8 cellular contexts compared by ENCODE assay signal in the genomic region with DNA sequence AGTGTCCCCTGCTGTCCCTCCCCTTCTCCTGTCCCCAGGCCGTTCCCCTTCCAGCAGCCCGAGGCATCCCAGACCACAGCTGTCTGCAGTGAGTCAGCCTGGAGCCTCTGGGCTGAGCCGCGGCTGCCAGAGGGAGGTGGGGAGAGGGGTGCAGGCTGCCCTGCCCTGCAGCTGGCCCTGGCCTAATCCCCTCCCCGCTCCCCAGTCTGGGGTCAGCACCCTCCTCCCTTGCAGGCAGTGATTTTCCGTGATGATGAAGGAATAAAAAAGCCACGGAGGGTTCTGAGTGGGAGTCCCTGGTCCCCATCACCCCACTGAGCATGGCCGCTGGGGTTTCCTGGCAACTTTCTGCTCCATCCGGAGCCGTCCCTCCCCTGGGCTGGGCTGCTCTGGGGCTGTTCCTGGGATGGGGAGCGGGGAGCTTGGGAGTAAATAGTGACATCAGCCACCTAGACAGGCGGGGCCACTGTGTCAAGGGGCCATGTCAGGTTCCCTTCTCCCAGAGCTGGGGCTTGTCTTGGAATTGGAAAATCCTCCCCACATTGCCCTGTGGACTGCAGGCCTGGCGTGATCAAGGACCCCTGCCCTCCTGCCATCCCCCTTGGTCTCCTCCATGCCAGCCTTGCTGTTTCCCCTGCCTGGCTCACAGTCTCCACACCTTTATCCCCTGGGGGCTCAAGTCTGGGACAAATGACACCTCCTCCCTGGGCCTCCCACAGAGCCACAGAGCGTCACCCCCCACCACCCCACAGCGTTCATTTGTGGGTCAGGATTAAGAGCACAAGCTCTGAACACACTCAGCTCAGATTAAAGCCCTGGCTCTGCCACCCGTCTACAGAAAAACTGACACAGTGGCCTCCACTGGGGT. TPM values are rescaled to one million over a fixed set of nuclear protein-coding genes. Genes with fewer than 3 reads are reported as not detected.
DNase-seq lines count a peak whose midpoint lies in the region; ATAC-seq, FAIRE-seq and TF ChIP-seq lines count a peak whose summit lies in the region.

No MANE protein-coding gene starts in this region.

- peak overlapping the region; percentile 78 for H3K27ac ChIP-seq in endothelial cell of umbilical vein (ENCODE audit: insufficient read depth, low read depth, low read length)

- no peak overlapping the region for H2AFZ ChIP-seq in endothelial cell of umbilical vein (ENCODE audit: low read depth, low read length)

- H3K27ac Mint-ChIP-seq in activated naive CD4-positive, alpha-beta T cell treated with anti-CD3 and anti-CD28 coated beads for 36 hours, result no peak overlapping the region

- POLR2A ChIA-PET in endothelial cell of umbilical vein (lab: Charles Lee), result no interaction called here

- ATAC-seq in GM21526 (IDR thresholded peaks at IDR 0.05; ENCODE audit: low FRiP score, unreplicated experiment), result no peak

- peaks cover 18% of the 10 kb centered on the region for H3K4me1 Mint-ChIP-seq in activated naive CD4-positive, alpha-beta T cell treated with anti-CD3 and anti-CD28 coated beads for 36 hours (ENCODE audit: low read depth)

- H3K9ac ChIP-seq in endothelial cell of umbilical vein (replicated peaks; ENCODE audit: extremely low read depth, insufficient read depth, low read length), result peak overlapping the region; percentile 18

- TF ChIP-seq POLR2A in GM19193 (IDR thresholded peaks at IDR 0.05; ENCODE audit: extremely low read depth, insufficient read depth, insufficient read length) (peak; percentile 18), endothelial cell of umbilical vein (IDR thresholded peaks at IDR 0.05; ENCODE audit: low read depth, low read length) (no peak)

- peak overlapping the region; percentile 4 for H3K4me2 ChIP-seq in endothelial cell of umbilical vein (ENCODE audit: insufficient read depth, low read length)

- H4K20me1 ChIP-seq in endothelial cell of umbilical vein (replicated peaks; ENCODE audit: control insufficient read depth, extremely low read depth, insufficient read depth, low read length), result no peaks in the 10 kb centered on the region

- H3K4me3 ChIP-seq in endothelial cell of umbilical vein (replicated peaks in 1 of 3; ENCODE audit: insufficient read depth in 1 of 3, low read depth in 1 of 3, low read length in 3 of 3), result no peak overlapping the region

- H3K79me2 ChIP-seq in endothelial cell of umbilical vein (ENCODE audit: control insufficient read depth, insufficient read depth, low read length), result no peaks in the 10 kb centered on the region

- no peaks in the 10 kb centered on the region for H3K27me3 ChIP-seq in endothelial cell of umbilical vein (ENCODE audit: control insufficient read depth in 2 of 2, insufficient read depth in 2 of 2, low read length in 2 of 2)

- H3K9me3 Mint-ChIP-seq in activated naive CD4-positive, alpha-beta T cell treated with anti-CD3 and anti-CD28 coated beads for 36 hours, result no peaks in the 10 kb centered on the region

- intact Hi-C loops in endothelial cell of umbilical vein (cut with micrococcal nuclease), result loop anchor here (1.0 to 2.0 kb wide), 3 partner anchors 16 to 64 kb away; partner anchors contain the start of gene SPC24
- intact Hi-C loops in activated naive CD4-positive, alpha-beta T cell treated with anti-CD3 and anti-CD28 coated beads for 36 hours (cut with micrococcal nuclease), result no loop called here

- H3K36me3 ChIP-seq in endothelial cell of umbilical vein (ENCODE audit: control insufficient read depth in 2 of 2, extremely low read depth in 1 of 2, insufficient read depth in 2 of 2, low read length in 2 of 2), result no peaks in the 10 kb centered on the region

- no peaks in the 10 kb centered on the region for H3K27me3 Mint-ChIP-seq in activated naive CD4-positive, alpha-beta T cell treated with anti-CD3 and anti-CD28 coated beads for 36 hours (ENCODE audit: low read depth)

- peak; percentile 87 for DNase-seq in RCC 7860 (ENCODE audit: low spot score)
- peak; percentile 51 for DNase-seq in endothelial cell of umbilical vein (ENCODE audit: low read depth, low spot score)
- DNase-seq in mucosa of gallbladder (ENCODE audit: low spot score), result peak; percentile 55
- no peak for DNase-seq in cerebellar nuclear complex (lab: John Stamatoyannopoulos, UW)
- no peak for DNase-seq in activated naive CD4-positive, alpha-beta T cell treated with anti-CD3 and anti-CD28 coated beads for 36 hours
- DNase-seq in NCI-H748 treated with DMSO at 0.1 percent for 48 hours (lab: John Stamatoyannopoulos, UW), result no peak

- CTCF ChIA-PET in endothelial cell of umbilical vein (lab: Charles Lee), result interaction anchor here (1.0 to 2.9 kb wide), 9 partner anchors 13 to 103 kb away, joined by 3 to 10 read pairs (median 7); partner anchors contain the start of gene KANK2
- CTCF ChIA-PET in activated naive CD4-positive, alpha-beta T cell treated with anti-CD3 and anti-CD28 coated beads for 36 hours (lab: Charles Lee), result interaction anchor here (0.6 to 2.2 kb wide), 6 partner anchors 14 to 121 kb away, joined by 3 to 6 read pairs (median 3); no protein-coding TSS in a partner anchor

- FAIRE-seq in RCC 7860 (lab: Jason Lieb, UNC) (peak; percentile 66), endothelial cell of umbilical vein (lab: Jason Lieb, UNC) (peak; percentile 88)

- H3K9me3 ChIP-seq in endothelial cell of umbilical vein (replicated peaks; ENCODE audit: control insufficient read depth, insufficient read depth, low read length), result no peaks in the 10 kb centered on the region

- BruUV-seq in endothelial cell of umbilical vein (replicated peaks; lab: Mats Ljungman, UMichigan), result no TSS peak

- no peak overlapping the region for H3K4me3 Mint-ChIP-seq in activated naive CD4-positive, alpha-beta T cell treated with anti-CD3 and anti-CD28 coated beads for 36 hours

- peaks cover 2% of the 10 kb centered on the region for H3K36me3 Mint-ChIP-seq in activated naive CD4-positive, alpha-beta T cell treated with anti-CD3 and anti-CD28 coated beads for 36 hours (ENCODE audit: low read depth)

- dilution Hi-C loops in endothelial cell of umbilical vein (cut with MboI; ENCODE audit: extremely low pct_ligation_motif_present, low sequenced_read_pairs), result no loop called here

- H3K4me1 ChIP-seq in endothelial cell of umbilical vein (ENCODE audit: control insufficient read depth, extremely low read depth, insufficient read depth, low read length), result peaks cover 46% of the 10 kb centered on the region

- H3K9me1 ChIP-seq in endothelial cell of umbilical vein (replicated peaks; ENCODE audit: control insufficient read depth, extremely low read depth, insufficient read depth, low read length), result no peaks in the 10 kb centered on the region

- no peak for TF ChIP-seq CTCF in endothelial cell of umbilical vein (IDR thresholded peaks at IDR 0.05; ENCODE audit: extremely low read depth in 1 of 2, insufficient read depth in 1 of 2, low read depth in 1 of 2, low read length in 2 of 2)

TF ChIP-seq in endothelial cell of umbilical vein, 7 proteins besides CTCF, POLR2A, EP300 and RAD21:
- TF ChIP-seq MYC (IDR thresholded peaks at IDR 0.05; ENCODE audit: low read depth, low read length), result no peak
- no peak for TF ChIP-seq EZH2 (IDR thresholded peaks at IDR 0.05; ENCODE audit: borderline replicate concordance, low read depth, low read length, severe bottlenecking)
- TF ChIP-seq MAX (IDR thresholded peaks at IDR 0.05; ENCODE audit: insufficient read depth, insufficient read length), result no peak
- no peak for TF ChIP-seq JUN (IDR thresholded peaks at IDR 0.05; ENCODE audit: borderline replicate concordance, insufficient read depth, insufficient read length, low read depth)
- TF ChIP-seq GATA2 (IDR thresholded peaks at IDR 0.05; ENCODE audit: insufficient read depth, insufficient read length, low read depth, low read length), result no peak
- TF ChIP-seq FOS (IDR thresholded peaks at IDR 0.05; ENCODE audit: borderline replicate concordance, insufficient read depth, low read length), result peak; percentile 71

RNA-seq across cellular contexts. Expression of gene SPC24, which starts 16.7 kb away (rescaled TPM):
- total RNA-seq in endothelial cell of umbilical vein (68.5 and 70.0 TPM in 2 replicates), mucosa of gallbladder (2.1 TPM)
- polyA plus RNA-seq in endothelial cell of umbilical vein, result 17.2 and 19.8 TPM in 2 replicates
- polyA plus RNA-seq in endothelial cell of umbilical vein (2011; cell fraction: cytosol; rRNA removed), result 21.3 and 22.1 TPM in 2 replicates
- 24.9 and 33.2 TPM in 2 replicates for polyA plus RNA-seq in endothelial cell of umbilical vein (2011; cell fraction: nucleus; rRNA removed)
- polyA plus RNA-seq in endothelial cell of umbilical vein (2012), result 13.1 and 17.4 TPM in 2 replicates
- 54.8 and 79.1 TPM in 2 replicates for polyA minus RNA-seq in endothelial cell of umbilical vein
- 78.2 TPM for polyA minus RNA-seq in endothelial cell of umbilical vein (2011; cell fraction: cytosol; rRNA and poly(A)+ RNA removed)
- polyA minus RNA-seq in endothelial cell of umbilical vein (2011; cell fraction: nucleus; rRNA and poly(A)+ RNA removed), result 10.7 and 12.5 TPM in 2 replicates
- 100 to 1,000 TPM in 1 of 2 experiments, 10 to 100 TPM in 1; 94.7 to 102 TPM for total RNA-seq in activated naive CD4-positive, alpha-beta T cell treated with anti-CD3 and anti-CD28 coated beads for 36 hours

RNA-seq across cellular contexts. Expression of gene LDLR, which starts 49.6 kb away (rescaled TPM):
- 174 and 175 TPM in 2 replicates for total RNA-seq in endothelial cell of umbilical vein
- 142 and 144 TPM in 2 replicates for polyA plus RNA-seq in endothelial cell of umbilical vein
- polyA plus RNA-seq in endothelial cell of umbilical vein (2011; cell fraction: cytosol; rRNA removed), result 107 and 108 TPM in 2 replicates
- 157 and 164 TPM in 2 replicates for polyA plus RNA-seq in endothelial cell of umbilical vein (2011; cell fraction: nucleus; rRNA removed)
- polyA plus RNA-seq in endothelial cell of umbilical vein (2012), result 85.7 and 89.1 TPM in 2 replicates
- polyA minus RNA-seq in endothelial cell of umbilical vein, result 235 and 252 TPM in 2 replicates
- polyA minus RNA-seq in endothelial cell of umbilical vein (2011; cell fraction: cytosol; rRNA and poly(A)+ RNA removed), result 65.0 TPM
- polyA minus RNA-seq in endothelial cell of umbilical vein (2011; cell fraction: nucleus; rRNA and poly(A)+ RNA removed), result 177 and 178 TPM in 2 replicates
- total RNA-seq in mucosa of gallbladder, result 190 TPM
- 10 to 100 TPM; 64.2 to 64.9 TPM for total RNA-seq in activated naive CD4-positive, alpha-beta T cell treated with anti-CD3 and anti-CD28 coated beads for 36 hours

RNA-seq across cellular contexts. Expression of gene KANK2, which starts 58.5 kb away (rescaled TPM):
- total RNA-seq in endothelial cell of umbilical vein (77.9 and 78.0 TPM in 2 replicates), mucosa of gallbladder (225 TPM)
- 41.7 and 48.1 TPM in 2 replicates for polyA plus RNA-seq in endothelial cell of umbilical vein
- polyA plus RNA-seq in endothelial cell of umbilical vein (2011; cell fraction: cytosol; rRNA removed), result 37.0 and 37.1 TPM in 2 replicates
- polyA plus RNA-seq in endothelial cell of umbilical vein (2011; cell fraction: nucleus; rRNA removed), result 101 and 115 TPM in 2 replicates
- polyA plus RNA-seq in endothelial cell of umbilical vein (2012), result 49.4 and 55.2 TPM in 2 replicates
- polyA minus RNA-seq in endothelial cell of umbilical vein, result 75.6 and 93.5 TPM in 2 replicates
- polyA minus RNA-seq in endothelial cell of umbilical vein (2011; cell fraction: cytosol; rRNA and poly(A)+ RNA removed), result 60.2 TPM
- polyA minus RNA-seq in endothelial cell of umbilical vein (2011; cell fraction: nucleus; rRNA and poly(A)+ RNA removed), result 52.0 and 75.1 TPM in 2 replicates
- 1 to 10 TPM; 1.5 to 2.0 TPM for total RNA-seq in activated naive CD4-positive, alpha-beta T cell treated with anti-CD3 and anti-CD28 coated beads for 36 hours

Comparison
In these comparisons a context has a peak if more than half of its experiments do, and no peak if none do; other contexts are left out.
1. DNase-seq: peak in RCC 7860 (single experiment), endothelial cell of umbilical vein (single experiment) and mucosa of gallbladder (single experiment); none in cerebellar nuclear complex (0 of 2), activated naive CD4-positive, alpha-beta T cell treated with anti-CD3 and anti-CD28 coated beads for 36 hours (single experiment) and NCI-H748 treated with DMSO at 0.1 percent for 48 hours (single experiment).
2. RNA of gene SPC24, which starts 16.7 kb away (total RNA-seq): 94.7 to 102 TPM in activated naive CD4-positive, alpha-beta T cell treated with anti-CD3 and anti-CD28 coated beads for 36 hours and 68.5 to 70.0 TPM in endothelial cell of umbilical vein; 2.1 TPM in mucosa of gallbladder (single experiment); every median in the first group is over 10 times any median in the second.
3. RNA of gene KANK2, which starts 58.5 kb away (total RNA-seq): 225 TPM in mucosa of gallbladder (single experiment) and 77.9 to 78.0 TPM in endothelial cell of umbilical vein; 1.5 to 2.0 TPM in activated naive CD4-positive, alpha-beta T cell treated with anti-CD3 and anti-CD28 coated beads for 36 hours; every median in the first group is over 10 times any median in the second.